In the genomic region with DNA sequence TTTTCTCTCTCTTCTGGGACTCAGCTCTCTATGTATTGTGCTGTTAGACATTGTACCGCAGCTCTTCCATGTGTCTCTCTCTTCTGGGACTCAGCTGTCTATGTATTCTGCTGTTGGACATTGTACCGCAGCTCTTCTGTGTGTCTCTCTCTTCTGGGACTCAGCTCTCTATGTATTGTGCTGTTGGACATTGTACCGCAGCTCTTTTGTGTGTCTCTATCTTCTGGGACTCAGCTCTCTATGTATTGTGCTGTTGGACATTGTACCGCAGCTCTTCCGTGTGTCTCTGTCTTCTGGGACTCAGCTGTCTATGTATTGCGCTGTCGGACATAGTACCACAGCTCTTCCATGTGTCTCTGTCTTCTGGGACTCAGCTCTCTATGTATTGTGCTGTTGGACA, we compare ENCODE assay signal across 1 cellular context.
A peak's percentile ranks its signal among the peaks of the same experiment; 100 is the strongest.
TF ChIP-seq lines count a peak whose summit lies in the region.
"Not testable (repeated sequence)": the region's sequence is repeated elsewhere in the genome, so short reads cannot be mapped to it uniquely, and the experiment has no call there.

No MANE protein-coding gene starts in this region.

TF ChIP-seq in HepG2, 621 proteins besides CTCF, POLR2A, EP300 and RAD21 (continued from another document and continues in another):
- TF ChIP-seq MXI1 (IDR thresholded peaks at IDR 0.05; ENCODE audit: borderline replicate concordance, low read depth, low read length): 0 out of 3 replicates have a peak, but pooled peaks have one; percentile 28
- TF ChIP-seq BCL6 (CRISPR knock-in tag; IDR thresholded peaks at IDR 0.05): peak; percentile 67; the same call in 1 of the 2 replicates
- peak; percentile 56 for TF ChIP-seq TBL1XR1 (IDR thresholded peaks at IDR 0.05; ENCODE audit: borderline replicate concordance, low read length, partially characterized antibody)
- TF ChIP-seq FOSL2 (CRISPR knock-in tag; IDR thresholded peaks at IDR 0.05): 0 out of 2 replicates have a peak, but pooled peaks have one; percentile 4
- TF ChIP-seq ZSCAN30 (CRISPR knock-in tag; IDR thresholded peaks at IDR 0.05): peak; percentile 82; the same call in 1 of the 2 replicates
- TF ChIP-seq HOXA9 (CRISPR knock-in tag; IDR thresholded peaks at IDR 0.05; ENCODE audit: borderline replicate concordance): 0 out of 2 replicates have a peak, but pooled peaks have one; percentile 10
- 0 out of 2 replicates have a peak, but pooled peaks have one; percentile 0 for TF ChIP-seq JUN (CRISPR knock-in tag; IDR thresholded peaks at IDR 0.05)
- TF ChIP-seq ZSCAN21 (CRISPR knock-in tag; IDR thresholded peaks at IDR 0.05; ENCODE audit: borderline replicate concordance): 0 out of 2 replicates have a peak, but pooled peaks have one; percentile 20
- TF ChIP-seq ZNF292 (CRISPR knock-in tag; IDR thresholded peaks at IDR 0.05; ENCODE audit: borderline replicate concordance, low read depth): 0 out of 2 replicates have a peak, but pooled peaks have one; percentile 70
- peak; percentile 81 for TF ChIP-seq ZNF589 (CRISPR knock-in tag; conservative IDR thresholded peaks at IDR 0.05)
- peak; percentile 93 for TF ChIP-seq HNF4G (IDR thresholded peaks at IDR 0.05; ENCODE audit: borderline replicate concordance, low read depth, low read length)
- TF ChIP-seq HNF4G (CRISPR knock-in tag; IDR thresholded peaks at IDR 0.05; ENCODE audit: borderline replicate concordance, low read depth); LCORL (IDR thresholded peaks at IDR 0.05); CREM (CRISPR knock-in tag; IDR thresholded peaks at IDR 0.05); FOXP1 (IDR thresholded peaks at IDR 0.05): not testable (repeated sequence)
- TF ChIP-seq, protein P1, sequence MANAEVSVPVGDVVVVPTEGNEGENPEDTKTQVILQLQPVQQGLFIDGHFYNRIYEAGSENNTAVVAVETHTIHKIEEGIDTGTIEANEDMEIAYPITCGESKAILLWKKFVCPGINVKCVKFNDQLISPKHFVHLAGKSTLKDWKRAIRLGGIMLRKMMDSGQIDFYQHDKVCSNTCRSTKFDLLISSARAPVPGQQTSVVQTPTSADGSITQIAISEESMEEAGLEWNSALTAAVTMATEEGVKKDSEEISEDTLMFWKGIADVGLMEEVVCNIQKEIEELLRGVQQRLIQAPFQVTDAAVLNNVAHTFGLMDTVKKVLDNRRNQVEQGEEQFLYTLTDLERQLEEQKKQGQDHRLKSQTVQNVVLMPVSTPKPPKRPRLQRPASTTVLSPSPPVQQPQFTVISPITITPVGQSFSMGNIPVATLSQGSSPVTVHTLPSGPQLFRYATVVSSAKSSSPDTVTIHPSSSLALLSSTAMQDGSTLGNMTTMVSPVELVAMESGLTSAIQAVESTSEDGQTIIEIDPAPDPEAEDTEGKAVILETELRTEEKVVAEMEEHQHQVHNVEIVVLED (CRISPR knock-in tag; IDR thresholded peaks at IDR 0.05; ENCODE audit: borderline replicate concordance): 0 out of 2 replicates have a peak, but pooled peaks have one; percentile 20
- TF ChIP-seq LCORL (CRISPR knock-in tag; IDR thresholded peaks at IDR 0.05): peak; percentile 31; the same call in 1 of the 2 replicates
- peak; percentile 6; the same call in 1 of the 2 replicates for TF ChIP-seq HOXA3 (CRISPR knock-in tag; IDR thresholded peaks at IDR 0.05)
- TF ChIP-seq HDAC2 (CRISPR knock-in tag; IDR thresholded peaks at IDR 0.05): peak; percentile 13; the same call in 1 of the 2 replicates
- peak; percentile 17; the same call in 1 of the 2 replicates for TF ChIP-seq RXRB (CRISPR knock-in tag; IDR thresholded peaks at IDR 0.05; ENCODE audit: borderline replicate concordance)
- 0 out of 2 replicates have a peak, but pooled peaks have one; percentile 62 for TF ChIP-seq DNMT3B (CRISPR knock-in tag; conservative IDR thresholded peaks at IDR 0.05)
- peak; percentile 64 for TF ChIP-seq TGIF2 (CRISPR knock-in tag; IDR thresholded peaks at IDR 0.05)
- TF ChIP-seq CREM (IDR thresholded peaks at IDR 0.05): peak; percentile 15; the same call in 1 of the 2 replicates
- peak; percentile 41 for TF ChIP-seq RBM22 (optimal IDR thresholded peaks at IDR 0.05; ENCODE audit: low read length)
- TF ChIP-seq ZFP36L1 (CRISPR knock-in tag; IDR thresholded peaks at IDR 0.05): peak; percentile 63; the same call in 1 of the 2 replicates
- TF ChIP-seq HDAC1 (CRISPR knock-in tag; IDR thresholded peaks at IDR 0.05): 0 out of 2 replicates have a peak, but pooled peaks have one; percentile 12
- TF ChIP-seq ZNF230 (CRISPR knock-in tag; IDR thresholded peaks at IDR 0.05): 0 out of 2 replicates have a peak, but pooled peaks have one; percentile 47
- 0 out of 2 replicates have a peak, but pooled peaks have one; percentile 7 for TF ChIP-seq FOXP1 (CRISPR knock-in tag; IDR thresholded peaks at IDR 0.05)
- TF ChIP-seq, protein P2, sequence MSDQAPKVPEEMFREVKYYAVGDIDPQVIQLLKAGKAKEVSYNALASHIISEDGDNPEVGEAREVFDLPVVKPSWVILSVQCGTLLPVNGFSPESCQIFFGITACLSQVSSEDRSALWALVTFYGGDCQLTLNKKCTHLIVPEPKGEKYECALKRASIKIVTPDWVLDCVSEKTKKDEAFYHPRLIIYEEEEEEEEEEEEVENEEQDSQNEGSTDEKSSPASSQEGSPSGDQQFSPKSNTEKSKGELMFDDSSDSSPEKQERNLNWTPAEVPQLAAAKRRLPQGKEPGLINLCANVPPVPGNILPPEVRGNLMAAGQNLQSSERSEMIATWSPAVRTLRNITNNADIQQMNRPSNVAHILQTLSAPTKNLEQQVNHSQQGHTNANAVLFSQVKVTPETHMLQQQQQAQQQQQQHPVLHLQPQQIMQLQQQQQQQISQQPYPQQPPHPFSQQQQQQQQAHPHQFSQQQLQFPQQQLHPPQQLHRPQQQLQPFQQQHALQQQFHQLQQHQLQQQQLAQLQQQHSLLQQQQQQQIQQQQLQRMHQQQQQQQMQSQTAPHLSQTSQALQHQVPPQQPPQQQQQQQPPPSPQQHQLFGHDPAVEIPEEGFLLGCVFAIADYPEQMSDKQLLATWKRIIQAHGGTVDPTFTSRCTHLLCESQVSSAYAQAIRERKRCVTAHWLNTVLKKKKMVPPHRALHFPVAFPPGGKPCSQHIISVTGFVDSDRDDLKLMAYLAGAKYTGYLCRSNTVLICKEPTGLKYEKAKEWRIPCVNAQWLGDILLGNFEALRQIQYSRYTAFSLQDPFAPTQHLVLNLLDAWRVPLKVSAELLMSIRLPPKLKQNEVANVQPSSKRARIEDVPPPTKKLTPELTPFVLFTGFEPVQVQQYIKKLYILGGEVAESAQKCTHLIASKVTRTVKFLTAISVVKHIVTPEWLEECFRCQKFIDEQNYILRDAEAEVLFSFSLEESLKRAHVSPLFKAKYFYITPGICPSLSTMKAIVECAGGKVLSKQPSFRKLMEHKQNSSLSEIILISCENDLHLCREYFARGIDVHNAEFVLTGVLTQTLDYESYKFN (CRISPR knock-in tag; conservative IDR thresholded peaks at IDR 0.05): peak; percentile 52; the same call in 1 of the 2 replicates
- 0 out of 2 replicates have a peak, but pooled peaks have one; percentile 30 for TF ChIP-seq GATAD2A (CRISPR knock-in tag; IDR thresholded peaks at IDR 0.05)
- TF ChIP-seq SOX13 (IDR thresholded peaks at IDR 0.05): peak; percentile 86; the same call in 1 of the 2 replicates
- peak in 1 of 2 experiments; percentile 86; a peak in 2 of 4 replicates for TF ChIP-seq SOX13 (CRISPR knock-in tag; conservative IDR thresholded peaks at IDR 0.05 in 1 of 2, IDR thresholded peaks at IDR 0.05 in 1 of 2)
- TF ChIP-seq, protein P3, sequence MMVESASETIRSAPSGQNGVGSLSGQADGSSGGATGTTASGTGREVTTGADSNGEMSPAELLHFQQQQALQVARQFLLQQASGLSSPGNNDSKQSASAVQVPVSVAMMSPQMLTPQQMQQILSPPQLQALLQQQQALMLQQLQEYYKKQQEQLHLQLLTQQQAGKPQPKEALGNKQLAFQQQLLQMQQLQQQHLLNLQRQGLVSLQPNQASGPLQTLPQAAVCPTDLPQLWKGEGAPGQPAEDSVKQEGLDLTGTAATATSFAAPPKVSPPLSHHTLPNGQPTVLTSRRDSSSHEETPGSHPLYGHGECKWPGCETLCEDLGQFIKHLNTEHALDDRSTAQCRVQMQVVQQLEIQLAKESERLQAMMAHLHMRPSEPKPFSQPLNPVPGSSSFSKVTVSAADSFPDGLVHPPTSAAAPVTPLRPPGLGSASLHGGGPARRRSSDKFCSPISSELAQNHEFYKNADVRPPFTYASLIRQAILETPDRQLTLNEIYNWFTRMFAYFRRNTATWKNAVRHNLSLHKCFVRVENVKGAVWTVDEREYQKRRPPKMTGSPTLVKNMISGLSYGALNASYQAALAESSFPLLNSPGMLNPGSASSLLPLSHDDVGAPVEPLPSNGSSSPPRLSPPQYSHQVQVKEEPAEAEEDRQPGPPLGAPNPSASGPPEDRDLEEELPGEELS (CRISPR knock-in tag; IDR thresholded peaks at IDR 0.05): 0 out of 2 replicates have a peak, but pooled peaks have one; percentile 15
- 0 out of 2 replicates have a peak, but pooled peaks have one; percentile 26 for TF ChIP-seq ZNF558 (CRISPR knock-in tag; IDR thresholded peaks at IDR 0.05; ENCODE audit: borderline replicate concordance)
- 0 out of 2 replicates have a peak, but pooled peaks have one; percentile 8 for TF ChIP-seq ESRRA (CRISPR knock-in tag; IDR thresholded peaks at IDR 0.05; ENCODE audit: low read depth)
- 0 out of 2 replicates have a peak, but pooled peaks have one; percentile 12 for TF ChIP-seq ZNF615 (CRISPR knock-in tag; IDR thresholded peaks at IDR 0.05; ENCODE audit: borderline replicate concordance)
- TF ChIP-seq, protein P4, sequence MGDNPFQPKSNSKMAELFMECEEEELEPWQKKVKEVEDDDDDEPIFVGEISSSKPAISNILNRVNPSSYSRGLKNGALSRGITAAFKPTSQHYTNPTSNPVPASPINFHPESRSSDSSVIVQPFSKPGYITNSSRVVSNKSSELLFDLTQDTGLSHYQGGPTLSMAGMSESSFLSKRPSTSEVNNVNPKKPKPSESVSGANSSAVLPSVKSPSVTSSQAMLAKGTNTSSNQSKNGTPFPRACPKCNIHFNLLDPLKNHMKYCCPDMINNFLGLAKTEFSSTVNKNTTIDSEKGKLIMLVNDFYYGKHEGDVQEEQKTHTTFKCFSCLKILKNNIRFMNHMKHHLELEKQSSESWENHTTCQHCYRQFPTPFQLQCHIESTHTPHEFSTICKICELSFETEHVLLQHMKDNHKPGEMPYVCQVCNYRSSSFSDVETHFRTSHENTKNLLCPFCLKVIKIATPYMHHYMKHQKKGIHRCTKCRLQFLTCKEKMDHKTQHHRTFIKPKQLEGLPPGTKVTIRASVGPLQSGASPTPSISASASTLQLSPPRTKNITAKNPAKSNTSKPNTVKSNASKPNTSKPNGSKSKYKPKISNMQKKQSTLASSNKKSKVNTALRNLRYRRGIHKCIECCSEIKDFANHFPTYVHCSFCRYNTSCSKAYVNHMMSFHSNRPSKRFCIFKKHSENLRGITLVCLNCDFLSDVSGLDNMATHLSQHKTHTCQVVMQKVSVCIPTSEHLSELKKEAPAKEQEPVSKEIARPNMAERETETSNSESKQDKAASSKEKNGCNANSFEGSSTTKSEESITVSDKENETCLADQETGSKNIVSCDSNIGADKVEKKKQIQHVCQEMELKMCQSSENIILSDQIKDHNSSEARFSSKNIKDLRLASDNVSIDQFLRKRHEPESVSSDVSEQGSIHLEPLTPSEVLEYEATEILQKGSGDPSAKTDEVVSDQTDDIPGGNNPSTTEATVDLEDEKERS (CRISPR knock-in tag; IDR thresholded peaks at IDR 0.05): peak; percentile 98; the same call in 1 of the 2 replicates
- TF ChIP-seq, protein P5, sequence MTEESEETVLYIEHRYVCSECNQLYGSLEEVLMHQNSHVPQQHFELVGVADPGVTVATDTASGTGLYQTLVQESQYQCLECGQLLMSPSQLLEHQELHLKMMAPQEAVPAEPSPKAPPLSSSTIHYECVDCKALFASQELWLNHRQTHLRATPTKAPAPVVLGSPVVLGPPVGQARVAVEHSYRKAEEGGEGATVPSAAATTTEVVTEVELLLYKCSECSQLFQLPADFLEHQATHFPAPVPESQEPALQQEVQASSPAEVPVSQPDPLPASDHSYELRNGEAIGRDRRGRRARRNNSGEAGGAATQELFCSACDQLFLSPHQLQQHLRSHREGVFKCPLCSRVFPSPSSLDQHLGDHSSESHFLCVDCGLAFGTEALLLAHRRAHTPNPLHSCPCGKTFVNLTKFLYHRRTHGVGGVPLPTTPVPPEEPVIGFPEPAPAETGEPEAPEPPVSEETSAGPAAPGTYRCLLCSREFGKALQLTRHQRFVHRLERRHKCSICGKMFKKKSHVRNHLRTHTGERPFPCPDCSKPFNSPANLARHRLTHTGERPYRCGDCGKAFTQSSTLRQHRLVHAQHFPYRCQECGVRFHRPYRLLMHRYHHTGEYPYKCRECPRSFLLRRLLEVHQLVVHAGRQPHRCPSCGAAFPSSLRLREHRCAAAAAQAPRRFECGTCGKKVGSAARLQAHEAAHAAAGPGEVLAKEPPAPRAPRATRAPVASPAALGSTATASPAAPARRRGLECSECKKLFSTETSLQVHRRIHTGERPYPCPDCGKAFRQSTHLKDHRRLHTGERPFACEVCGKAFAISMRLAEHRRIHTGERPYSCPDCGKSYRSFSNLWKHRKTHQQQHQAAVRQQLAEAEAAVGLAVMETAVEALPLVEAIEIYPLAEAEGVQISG (CRISPR knock-in tag; IDR thresholded peaks at IDR 0.05): peak; percentile 39; the same call in 1 of the 2 replicates
- TF ChIP-seq, protein P6, sequence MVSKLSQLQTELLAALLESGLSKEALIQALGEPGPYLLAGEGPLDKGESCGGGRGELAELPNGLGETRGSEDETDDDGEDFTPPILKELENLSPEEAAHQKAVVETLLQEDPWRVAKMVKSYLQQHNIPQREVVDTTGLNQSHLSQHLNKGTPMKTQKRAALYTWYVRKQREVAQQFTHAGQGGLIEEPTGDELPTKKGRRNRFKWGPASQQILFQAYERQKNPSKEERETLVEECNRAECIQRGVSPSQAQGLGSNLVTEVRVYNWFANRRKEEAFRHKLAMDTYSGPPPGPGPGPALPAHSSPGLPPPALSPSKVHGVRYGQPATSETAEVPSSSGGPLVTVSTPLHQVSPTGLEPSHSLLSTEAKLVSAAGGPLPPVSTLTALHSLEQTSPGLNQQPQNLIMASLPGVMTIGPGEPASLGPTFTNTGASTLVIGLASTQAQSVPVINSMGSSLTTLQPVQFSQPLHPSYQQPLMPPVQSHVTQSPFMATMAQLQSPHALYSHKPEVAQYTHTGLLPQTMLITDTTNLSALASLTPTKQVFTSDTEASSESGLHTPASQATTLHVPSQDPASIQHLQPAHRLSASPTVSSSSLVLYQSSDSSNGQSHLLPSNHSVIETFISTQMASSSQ (IDR thresholded peaks at IDR 0.05; ENCODE audit: low read depth): not testable (repeated sequence)
- TF ChIP-seq, protein P6 (CRISPR knock-in tag; IDR thresholded peaks at IDR 0.05; ENCODE audit: borderline replicate concordance): peak; percentile 23; the same call in 1 of the 2 replicates
- 0 out of 2 replicates have a peak, but pooled peaks have one; percentile 15 for TF ChIP-seq EHMT2 (IDR thresholded peaks at IDR 0.05; ENCODE audit: borderline replicate concordance, low read depth, low read length)
- peak; percentile 90 for TF ChIP-seq HNF4A (CRISPR knock-in tag; IDR thresholded peaks at IDR 0.05)
- TF ChIP-seq MED1 (CRISPR knock-in tag; IDR thresholded peaks at IDR 0.05): peak; percentile 33; the same call in 1 of the 2 replicates
